In genomic region chr4:76212301-76212700, GRCh38 we compare ENCODE assay signal across 1 cellular context.
TF ChIP-seq lines count a peak whose summit lies in the region.

No MANE protein-coding gene starts in this region.

TF ChIP-seq in K562, 482 proteins besides CTCF, POLR2A, EP300 and RAD21 (continued from another document):
- TF ChIP-seq BRD9 (IDR thresholded peaks at IDR 0.05; ENCODE audit: low read depth, partially characterized antibody) (no peak), FOXA3 (CRISPR knock-in tag; conservative IDR thresholded peaks at IDR 0.05 in 1 of 2, IDR thresholded peaks at IDR 0.05 in 1 of 2) (no peak), ETV1 (tag; conservative IDR thresholded peaks at IDR 0.05; ENCODE audit: low read depth) (no peak), CXXC5 (CRISPR knock-in tag; IDR thresholded peaks at IDR 0.05) (no peak), L3MBTL2 (IDR thresholded peaks at IDR 0.05) (no peak), RHOXF2B (CRISPR knock-in tag; conservative IDR thresholded peaks at IDR 0.05) (no peak), PTTG1 (tag; IDR thresholded peaks at IDR 0.05; ENCODE audit: low read depth) (no peak), SLC30A9 (CRISPR knock-in tag; IDR thresholded peaks at IDR 0.05) (no peak), TAL1 (IDR thresholded peaks at IDR 0.05) (no peak), ZNF146 (CRISPR knock-in tag; IDR thresholded peaks at IDR 0.05; ENCODE audit: unreplicated experiment) (no peak)
- TF ChIP-seq, protein P1, sequence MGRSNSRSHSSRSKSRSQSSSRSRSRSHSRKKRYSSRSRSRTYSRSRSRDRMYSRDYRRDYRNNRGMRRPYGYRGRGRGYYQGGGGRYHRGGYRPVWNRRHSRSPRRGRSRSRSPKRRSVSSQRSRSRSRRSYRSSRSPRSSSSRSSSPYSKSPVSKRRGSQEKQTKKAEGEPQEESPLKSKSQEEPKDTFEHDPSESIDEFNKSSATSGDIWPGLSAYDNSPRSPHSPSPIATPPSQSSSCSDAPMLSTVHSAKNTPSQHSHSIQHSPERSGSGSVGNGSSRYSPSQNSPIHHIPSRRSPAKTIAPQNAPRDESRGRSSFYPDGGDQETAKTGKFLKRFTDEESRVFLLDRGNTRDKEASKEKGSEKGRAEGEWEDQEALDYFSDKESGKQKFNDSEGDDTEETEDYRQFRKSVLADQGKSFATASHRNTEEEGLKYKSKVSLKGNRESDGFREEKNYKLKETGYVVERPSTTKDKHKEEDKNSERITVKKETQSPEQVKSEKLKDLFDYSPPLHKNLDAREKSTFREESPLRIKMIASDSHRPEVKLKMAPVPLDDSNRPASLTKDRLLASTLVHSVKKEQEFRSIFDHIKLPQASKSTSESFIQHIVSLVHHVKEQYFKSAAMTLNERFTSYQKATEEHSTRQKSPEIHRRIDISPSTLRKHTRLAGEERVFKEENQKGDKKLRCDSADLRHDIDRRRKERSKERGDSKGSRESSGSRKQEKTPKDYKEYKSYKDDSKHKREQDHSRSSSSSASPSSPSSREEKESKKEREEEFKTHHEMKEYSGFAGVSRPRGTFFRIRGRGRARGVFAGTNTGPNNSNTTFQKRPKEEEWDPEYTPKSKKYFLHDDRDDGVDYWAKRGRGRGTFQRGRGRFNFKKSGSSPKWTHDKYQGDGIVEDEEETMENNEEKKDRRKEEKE (IDR thresholded peaks at IDR 0.05; ENCODE audit: borderline replicate concordance in 1 of 2, control insufficient read depth in 1 of 2, low read depth in 2 of 2, low read length in 1 of 2) = no peak
- TF ChIP-seq, protein P2, sequence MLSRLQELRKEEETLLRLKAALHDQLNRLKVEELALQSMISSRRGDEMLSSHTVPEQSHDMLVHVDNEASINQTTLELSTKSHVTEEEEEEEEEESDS (CRISPR knock-in tag; IDR thresholded peaks at IDR 0.05) = no peak
TF ChIP-seq in K562: peak in this region for 0.
